8 cellular contexts compared by ENCODE assay signal in the genomic region with DNA sequence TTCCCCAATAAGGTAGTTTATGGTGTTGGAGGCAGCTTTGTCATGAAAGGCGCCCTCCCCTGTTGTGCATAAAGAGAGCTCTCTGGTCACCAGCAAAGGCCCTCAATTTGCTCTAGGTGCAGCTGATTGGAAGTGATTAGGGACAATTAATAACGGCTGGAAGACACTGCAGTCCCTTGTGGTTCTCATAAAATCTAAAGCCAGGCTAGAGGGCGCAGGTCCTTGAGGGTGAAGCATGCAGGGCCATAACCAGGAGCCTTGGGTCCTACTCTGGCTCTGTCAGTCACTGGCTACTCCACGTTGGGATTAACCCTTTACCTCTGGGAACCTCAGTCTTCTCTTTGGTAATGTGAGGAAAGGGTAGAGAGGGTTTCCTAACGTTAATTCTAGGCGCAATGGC. TPM values are rescaled to one million over a fixed set of nuclear protein-coding genes. Genes with fewer than 3 reads are reported as not detected.
A peak's percentile ranks its signal among the peaks of the same experiment; 100 is the strongest.
DNase-seq lines count a peak whose midpoint lies in the region; ATAC-seq, FAIRE-seq and TF ChIP-seq lines count a peak whose summit lies in the region.

No MANE protein-coding gene starts in this region.

- H2AFZ ChIP-seq in mesenchymal stem cell (ENCODE audit: low read depth, low read length), result no peak overlapping the region

- WGBS in mesenchymal stem cell, result 12% methylated on average over 6 of the region's 6 CpGs

- peaks cover 16% of the 10 kb centered on the region for H3K79me1 ChIP-seq in mesenchymal stem cell (replicated peaks; ENCODE audit: low read length, poor library complexity, severe bottlenecking)

- peak; percentile 2 for TF ChIP-seq CTCF in bronchial epithelial cell (IDR thresholded peaks at IDR 0.05; ENCODE audit: insufficient read depth, low read length, severe bottlenecking)

- no peak overlapping the region for H3K27ac ChIP-seq in mesenchymal stem cell (ENCODE audit: low read length, poor library complexity, severe bottlenecking)

- DNase-seq in DMS79 treated with DMSO at 0.1 percent for 48 hours (lab: John Stamatoyannopoulos, UW), result peak; percentile 83
- DNase-seq in NCI-H748 (lab: John Stamatoyannopoulos, UW; ENCODE audit: unreplicated experiment), result peak; percentile 85
- no peak for DNase-seq in bronchial epithelial cell (ENCODE audit: low read depth)
- no peak for DNase-seq in mesenchymal stem cell

- ATAC-seq in GM21723 (IDR thresholded peaks at IDR 0.05; ENCODE audit: unreplicated experiment) (peak; percentile 14), GM18520 (IDR thresholded peaks at IDR 0.05; ENCODE audit: unreplicated experiment) (no peak), HG02970 (IDR thresholded peaks at IDR 0.05; ENCODE audit: low FRiP score, unreplicated experiment) (no peak)
- ATAC-seq in activated CD4-positive, CD25-positive, alpha-beta regulatory T cell treated with anti-CD3 and anti-CD28 coated beads, Interleukin-2, amount 50 U/mL, for 24 hours, result no peak

- no peak overlapping the region for H2BK5ac ChIP-seq in mesenchymal stem cell (ENCODE audit: low read depth, low read length, poor library complexity, severe bottlenecking)

- H2BK12ac ChIP-seq in mesenchymal stem cell (ENCODE audit: low read length in 2 of 2), result no peak overlapping the region

- no peak overlapping the region for H4K91ac ChIP-seq in mesenchymal stem cell (ENCODE audit: low read length)

- no peak overlapping the region for H3K23ac ChIP-seq in mesenchymal stem cell (ENCODE audit: low read length in 2 of 2)

- no peaks in the 10 kb centered on the region for H3K9me3 ChIP-seq in mesenchymal stem cell (ENCODE audit: control insufficient read depth, low read length)

- peaks cover 11% of the 10 kb centered on the region for H3K4me1 ChIP-seq in mesenchymal stem cell (ENCODE audit: control insufficient read depth, insufficient read depth, low read depth, low read length)

- H3K36me3 ChIP-seq in bronchial epithelial cell (ENCODE audit: control insufficient read depth, insufficient read depth, low read length), result no peaks in the 10 kb centered on the region
- H3K36me3 ChIP-seq in mesenchymal stem cell (ENCODE audit: control insufficient read depth in 1 of 2, insufficient read depth in 2 of 2, low read depth in 1 of 2, low read length in 2 of 2), result no peaks in the 10 kb centered on the region

- H4K8ac ChIP-seq in mesenchymal stem cell (ENCODE audit: low read length), result no peak overlapping the region

- H3K4ac ChIP-seq in mesenchymal stem cell (ENCODE audit: low read depth in 1 of 2, low read length in 2 of 2), result peak overlapping the region in 1 of 2 experiments; percentile 36

- peak overlapping the region; percentile 97 for H3K4me2 ChIP-seq in mesenchymal stem cell (ENCODE audit: low read length, poor library complexity, severe bottlenecking)

- H2BK15ac ChIP-seq in mesenchymal stem cell (ENCODE audit: low read depth, poor library complexity, severe bottlenecking), result no peak overlapping the region

- H3K18ac ChIP-seq in mesenchymal stem cell (ENCODE audit: low read depth in 1 of 2, low read length in 2 of 2), result no peak overlapping the region

- H3K27me3 ChIP-seq in bronchial epithelial cell (ENCODE audit: control insufficient read depth, insufficient read depth, low read length) (no peaks in the 10 kb centered on the region), mesenchymal stem cell (ENCODE audit: control insufficient read depth in 1 of 2, insufficient read depth in 1 of 2, low read length in 2 of 2) (peaks cover 0 to 10% of the 10 kb centered on the region in 2 experiments)

- peak overlapping the region; percentile 80 for H3K4me3 ChIP-seq in bronchial epithelial cell (ENCODE audit: low read depth, low read length)
- H3K4me3 ChIP-seq in mesenchymal stem cell (ENCODE audit: insufficient read depth in 1 of 2, low read depth in 1 of 2, low read length in 2 of 2), result peak overlapping the region in 1 of 2 experiments; percentile 84

- H3K14ac ChIP-seq in mesenchymal stem cell (ENCODE audit: low read length in 2 of 2), result no peak overlapping the region

- H3K9ac ChIP-seq in mesenchymal stem cell (ENCODE audit: low read length), result peak overlapping the region; percentile 95

- FAIRE-seq in bronchial epithelial cell (lab: Jason Lieb, UNC), result no peak

- no peak overlapping the region for H2BK120ac ChIP-seq in mesenchymal stem cell (ENCODE audit: low read depth, low read length)

- no peak overlapping the region for H2AK5ac ChIP-seq in mesenchymal stem cell (ENCODE audit: low read length, severe bottlenecking)

RNA-seq across cellular contexts. Expression of gene DAAM1, which starts 1.9 kb away (rescaled TPM):
- 16.6 and 47.2 TPM in 2 replicates for total RNA-seq in bronchial epithelial cell
- 10.1 TPM for polyA plus RNA-seq in mesenchymal stem cell (2013, experiment 1 of 2)
- polyA plus RNA-seq in mesenchymal stem cell (2013, experiment 2 of 2), result 11.0 TPM

Comparison
In these comparisons a context has a peak if more than half of its experiments do, and no peak if none do; other contexts are left out.
1. DNase-seq: peak in DMS79 treated with DMSO at 0.1 percent for 48 hours (single experiment) and NCI-H748 (single experiment); none in bronchial epithelial cell (single experiment) and mesenchymal stem cell (single experiment).